In genomic region chr17:37741334-37742113, GRCh38 we compare ENCODE assay signal across 9 cellular contexts. TPM values are rescaled to one million over a fixed set of nuclear protein-coding genes. Genes with fewer than 3 reads are reported as not detected.
DNase-seq lines count a peak whose midpoint lies in the region; ATAC-seq, FAIRE-seq and TF ChIP-seq lines count a peak whose summit lies in the region.
"Had no signal": no experiment of that assay in that cellular context is flagged by ENCODE, and none has a peak within 500 bp of the region (broad histone marks: within the 10 kb centered on the region; RNA-seq: fewer than 3 reads in every experiment).

No MANE protein-coding gene starts in this region.

- no peaks in the 10 kb centered on the region for H3K9me3 Mint-ChIP-seq in activated B cell treated with CpG ODN at 0.5 μM for 24 hours

- no peak for DNase-seq in SK-N-SH
- DNase-seq in activated B cell treated with CpG ODN at 0.5 μM for 24 hours, result no peak
- no peak for DNase-seq in kidney
- no peak for DNase-seq in spleen

- TF ChIP-seq EP300 in SK-N-SH (IDR thresholded peaks at IDR 0.05; ENCODE audit: borderline replicate concordance in 1 of 2, low read depth in 1 of 2, low read length in 1 of 2), result no peak

- no peak for TF ChIP-seq CTCF in SK-N-SH (IDR thresholded peaks at IDR 0.05)
- no peak for TF ChIP-seq CTCF in activated B cell treated with CpG ODN at 0.5 μM for 24 hours (IDR thresholded peaks at IDR 0.05)
- TF ChIP-seq CTCF in kidney (IDR thresholded peaks at IDR 0.05; ENCODE audit: borderline replicate concordance, extremely low read depth, insufficient read depth), result no peak
- TF ChIP-seq CTCF in spleen (IDR thresholded peaks at IDR 0.05 in 8 of 11, conservative IDR thresholded peaks at IDR 0.05 in 3 of 11), result no peak

- ATAC-seq in SK-N-SH treated with all-trans-retinoic acid at 6 μM for 48 hours (no peak), activated B cell treated with CpG ODN at 0.5 μM for 24 hours (ENCODE audit: low read depth) (no peak), HG02763 (IDR thresholded peaks at IDR 0.05; ENCODE audit: unreplicated experiment) (no peak), HG03135 (IDR thresholded peaks at IDR 0.05; ENCODE audit: unreplicated experiment) (no peak), GM21390 (IDR thresholded peaks at IDR 0.05; ENCODE audit: unreplicated experiment) (no peak)

- peaks cover 59% of the 10 kb centered on the region for H3K27me3 ChIP-seq in SK-N-SH (ENCODE audit: insufficient read depth)
- H3K27me3 ChIP-seq in spleen (replicated peaks in 1 of 7), result peaks cover 25 to 100% (median 94%) of the 10 kb centered on the region in 7 donors

- H3K79me2 ChIP-seq in SK-N-SH (ENCODE audit: insufficient read depth), result no peaks in the 10 kb centered on the region

- TF ChIP-seq POLR2A in spleen (IDR thresholded peaks at IDR 0.05), result no peak

- H3K27ac Mint-ChIP-seq in activated B cell treated with CpG ODN at 0.5 μM for 24 hours, result no peak overlapping the region

- H4K20me1 ChIP-seq in SK-N-SH (ENCODE audit: insufficient read depth), result no peaks in the 10 kb centered on the region

- peaks cover 0 to 6% of the 10 kb centered on the region in 2 experiments; a peak in 1 of 4 replicates for H3K4me1 ChIP-seq in SK-N-SH (ENCODE audit: control insufficient read depth in 1 of 2, insufficient read depth in 2 of 2, low read depth in 1 of 2, low read length in 1 of 2)
- H3K4me1 ChIP-seq in kidney (ENCODE audit: control insufficient read depth in 1 of 2, insufficient read depth in 1 of 2, low read depth in 1 of 2, low read length in 2 of 2), result peaks cover 0 to 6% of the 10 kb centered on the region in 2 donors
- peaks cover 33 to 54% (median 44%) of the 10 kb centered on the region in 6 donors for H3K4me1 ChIP-seq in spleen

- H2AFZ ChIP-seq in SK-N-SH (ENCODE audit: low read depth), result peak overlapping the region; percentile 85

- H3K9me2 ChIP-seq in SK-N-SH, result no peaks in the 10 kb centered on the region

- H3K9ac ChIP-seq in SK-N-SH (no peak overlapping the region), kidney (ENCODE audit: low read length in 2 of 2) (peak overlapping the region; percentile 26 to 66)

- no peaks in the 10 kb centered on the region for H3F3A ChIP-seq in SK-N-SH (replicated peaks; ENCODE audit: insufficient read depth)

- peak overlapping the region; percentile 23 to 63; a peak in 3 of 4 replicates for H3K4me3 ChIP-seq in SK-N-SH (ENCODE audit: low read depth in 2 of 2, low read length in 1 of 2)
- peak overlapping the region; percentile 71 to 78 for H3K4me3 ChIP-seq in kidney (ENCODE audit: low read length in 2 of 2)
- peak overlapping the region in 7 of 8 donors; percentile 9 to 59 (median 32) for H3K4me3 ChIP-seq in spleen

- H3K4me2 ChIP-seq in SK-N-SH, result peak overlapping the region; percentile 87

- no peak for FAIRE-seq in kidney (lab: Jason Lieb, UNC)

- TF ChIP-seq RAD21 in SK-N-SH (IDR thresholded peaks at IDR 0.05; ENCODE audit: low read length), result no peak

- WGBS in SK-N-SH (ENCODE audit: low lambda C conversion rate), result 6% methylated on average over 21 of the region's 21 CpGs
- WGBS in spleen, 5 donors, result 10 to 17% (median 10%) methylated on average over 21 of the region's 21 CpGs

- H3K27ac ChIP-seq in SK-N-SH (ENCODE audit: low read depth in 2 of 2, low read length in 1 of 2) (no peak overlapping the region), kidney (ENCODE audit: low read depth in 2 of 2, low read length in 2 of 2) (peak overlapping the region; percentile 96), spleen (no peak overlapping the region)

- no peaks in the 10 kb centered on the region for H3K9me3 ChIP-seq in SK-N-SH
- H3K9me3 ChIP-seq in kidney (ENCODE audit: control insufficient read depth in 1 of 2, low read length in 2 of 2), result no peaks in the 10 kb centered on the region
- no peaks in the 10 kb centered on the region for H3K9me3 ChIP-seq in spleen

- H3K36me3 ChIP-seq in SK-N-SH (replicated peaks in 1 of 2; ENCODE audit: control insufficient read depth in 1 of 2, insufficient read depth in 2 of 2, low read length in 1 of 2), result no peaks in the 10 kb centered on the region
- H3K36me3 ChIP-seq in kidney (ENCODE audit: control insufficient read depth in 1 of 2, insufficient read depth in 2 of 2, low read length in 2 of 2), result peaks cover 3 to 24% of the 10 kb centered on the region in 2 donors
- no peaks in the 10 kb centered on the region for H3K36me3 ChIP-seq in spleen

- H3K36me3 Mint-ChIP-seq in activated B cell treated with CpG ODN at 0.5 μM for 24 hours (ENCODE audit: low read depth), result peaks cover 9% of the 10 kb centered on the region

- peaks cover 38% of the 10 kb centered on the region for H3K4me1 Mint-ChIP-seq in activated B cell treated with CpG ODN at 0.5 μM for 24 hours

- intact Hi-C loops in activated B cell treated with CpG ODN at 0.5 μM for 24 hours (cut with micrococcal nuclease), result loop anchor here (2.0 kb wide), 1 partner anchor 41 kb away; no protein-coding TSS in a partner anchor
- intact Hi-C loops in kidney (cut with DNase I), result no loop called here
- intact Hi-C loops in spleen (cut with DNase I; ENCODE audit: low total_unique reads), result no loop called here

- peaks cover 42% of the 10 kb centered on the region for H3K27me3 Mint-ChIP-seq in activated B cell treated with CpG ODN at 0.5 μM for 24 hours

- POLR2A ChIA-PET in SK-N-SH (lab: Yijun Ruan, JAX), result interaction anchor here (0.5 kb wide), 1 partner anchor 31 kb away, joined by 6 read pairs; no protein-coding TSS in a partner anchor
- POLR2A ChIA-PET in activated B cell treated with CpG ODN at 0.5 μM for 24 hours (lab: Charles Lee), result interaction anchor here (0.6 kb wide), 1 partner anchor 22 kb away, joined by 5 read pairs; no protein-coding TSS in a partner anchor

- CTCF ChIA-PET in SK-N-SH (lab: Yijun Ruan, JAX) (interaction anchor here (0.6 to 0.9 kb wide), 2 partner anchors 15 to 60 kb away, joined by 3 to 4 read pairs; no protein-coding TSS in a partner anchor), activated B cell treated with CpG ODN at 0.5 μM for 24 hours (lab: Charles Lee) (interaction anchor here (1.0 to 2.7 kb wide), 2 partner anchors 33 to 49 kb away, joined by 3 to 11 read pairs; no protein-coding TSS in a partner anchor)

- peak overlapping the region; percentile 76 for H3K4me3 Mint-ChIP-seq in activated B cell treated with CpG ODN at 0.5 μM for 24 hours

TF ChIP-seq in SK-N-SH, 30 proteins besides CTCF, POLR2A, EP300 and RAD21 (continues in another document):
- TF ChIP-seq PBX3 (IDR thresholded peaks at IDR 0.05) (no peak), MEF2A (IDR thresholded peaks at IDR 0.05; ENCODE audit: borderline replicate concordance, low read depth) (no peak), MAX (IDR thresholded peaks at IDR 0.05; ENCODE audit: low read depth) (no peak), ELF1 (IDR thresholded peaks at IDR 0.05) (no peak), EZH2phosphoT487 (IDR thresholded peaks at IDR 0.05; ENCODE audit: borderline replicate concordance, low read depth) (no peak), MXI1 (IDR thresholded peaks at IDR 0.05; ENCODE audit: low read depth, low read length) (no peak)

TF ChIP-seq in SK-N-SH treated with all-trans-retinoic acid at 6 μM for 48 hours, 23 proteins besides CTCF, POLR2A, EP300 and RAD21:
- TF ChIP-seq ARNTL (CRISPR knock-in tag; IDR thresholded peaks at IDR 0.05; ENCODE audit: borderline replicate concordance, low read depth) (no peak), CSRNP3 (CRISPR knock-in tag; IDR thresholded peaks at IDR 0.05) (no peak), OSR1 (CRISPR knock-in tag; IDR thresholded peaks at IDR 0.05) (no peak), ZFP3 (CRISPR knock-in tag; IDR thresholded peaks at IDR 0.05) (no peak), RARB (CRISPR knock-in tag; IDR thresholded peaks at IDR 0.05) (no peak), ZNF70 (CRISPR knock-in tag; IDR thresholded peaks at IDR 0.05) (no peak), PATZ1 (CRISPR knock-in tag; IDR thresholded peaks at IDR 0.05; ENCODE audit: borderline replicate concordance) (no peak), GLIS3 (CRISPR knock-in tag; IDR thresholded peaks at IDR 0.05) (no peak), ZNF565 (CRISPR knock-in tag; conservative IDR thresholded peaks at IDR 0.05; ENCODE audit: low read depth) (no peak), ZC3H10 (CRISPR knock-in tag; IDR thresholded peaks at IDR 0.05) (no peak)
TF ChIP-seq in SK-N-SH treated with all-trans-retinoic acid at 6 μM for 48 hours: peak in this region for 0.

RNA-seq across cellular contexts. Expression of gene HNF1B, which starts 3.3 kb away (rescaled TPM):
- polyA plus RNA-seq in SK-N-SH (2012; rRNA removed) (not detected in 2 replicates), kidney (ENCODE audit: insufficient read depth, low read depth, low replicate concordance) (84.1 TPM), spleen (under 1 TPM; 0.06 to 0.12 (median 0.07) TPM)
- polyA plus RNA-seq in SK-N-SH (2012; cell fraction: cytosol; rRNA removed), result not detected in 2 replicates
- polyA plus RNA-seq in SK-N-SH (2012; cell fraction: nucleus; rRNA removed), result not detected in 2 replicates
- total RNA-seq in activated B cell treated with CpG ODN at 0.5 μM for 24 hours (36.3 and 40.0 TPM in 2 replicates), kidney (185 TPM), spleen (not detected)
- total RNA-seq: fibroblast of villous mesenchyme had no signal

Comparison
In these comparisons a context has a peak if more than half of its experiments do, and no peak if none do; other contexts are left out.
1. H3K27ac ChIP-seq: peak in kidney (2 of 2); none in SK-N-SH (0 of 2) and spleen (0 of 8).
2. RNA of gene HNF1B, which starts 3.3 kb away (total RNA-seq): 185 TPM in kidney (single experiment) and 36.3 to 40.0 TPM in activated B cell treated with CpG ODN at 0.5 μM for 24 hours; not detected in spleen; every median in the first group is over 10 times any median in the second.
3. Peak in every context shown above with its lines, with median percentiles within 50 percentile points of each other: H3K4me3 ChIP-seq.